In the genomic region with DNA sequence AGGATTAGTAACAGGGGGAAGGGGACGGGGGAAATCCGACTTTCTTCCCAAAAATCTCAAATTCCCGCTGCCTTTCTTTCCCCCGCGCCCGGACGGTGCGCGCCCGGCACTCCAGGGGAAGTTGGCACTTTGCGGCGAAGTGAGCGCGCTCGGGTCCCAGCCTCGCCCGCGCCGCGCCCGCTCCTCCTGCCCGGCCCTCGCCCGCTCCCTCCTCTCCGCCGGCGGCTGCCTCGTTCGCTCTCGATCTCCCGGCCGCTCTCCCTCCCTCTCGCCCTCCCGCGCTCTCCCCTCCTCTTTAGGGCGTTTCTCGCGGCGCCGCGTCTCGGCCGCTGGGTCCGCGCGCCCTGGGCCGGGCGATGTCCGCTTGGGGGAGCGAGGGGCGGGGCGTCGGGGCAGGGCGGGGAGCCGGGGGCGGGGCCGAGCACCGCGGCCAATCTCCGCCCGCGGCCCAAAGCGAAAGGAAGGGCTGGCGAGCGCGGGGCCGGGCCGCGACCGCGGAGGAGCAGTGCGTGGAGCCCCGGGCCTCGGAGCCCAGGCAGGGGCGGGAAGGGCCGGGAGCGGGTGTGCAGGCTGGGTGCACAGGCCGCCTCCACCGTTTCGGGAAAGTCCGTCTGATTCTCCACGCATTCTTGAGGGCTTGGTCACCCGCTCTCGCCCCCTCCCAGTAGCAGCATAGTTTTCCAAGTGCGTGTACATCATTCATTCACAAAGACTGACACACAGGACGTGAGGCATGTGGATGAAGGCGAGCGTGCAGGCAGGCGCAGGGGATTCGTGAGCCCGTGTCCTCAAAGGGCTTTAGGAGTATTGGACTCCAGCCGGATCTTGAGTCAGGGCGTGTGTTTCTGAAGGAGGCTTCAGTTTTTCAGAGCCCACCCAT, we compare ENCODE assay signal across 1 cellular context.
A peak's percentile ranks its signal among the peaks of the same experiment; 100 is the strongest.
TF ChIP-seq lines count a peak whose summit lies in the region.

No MANE protein-coding gene starts in this region.

TF ChIP-seq in K562, 482 proteins besides CTCF, POLR2A, EP300 and RAD21 (continued from another document and continues in another):
- no peak for TF ChIP-seq PBX2 (CRISPR knock-in tag; IDR thresholded peaks at IDR 0.05; ENCODE audit: low read depth)
- TF ChIP-seq PBX2 (tag; conservative IDR thresholded peaks at IDR 0.05; ENCODE audit: low read depth): no peak
- TF ChIP-seq, protein P1, sequence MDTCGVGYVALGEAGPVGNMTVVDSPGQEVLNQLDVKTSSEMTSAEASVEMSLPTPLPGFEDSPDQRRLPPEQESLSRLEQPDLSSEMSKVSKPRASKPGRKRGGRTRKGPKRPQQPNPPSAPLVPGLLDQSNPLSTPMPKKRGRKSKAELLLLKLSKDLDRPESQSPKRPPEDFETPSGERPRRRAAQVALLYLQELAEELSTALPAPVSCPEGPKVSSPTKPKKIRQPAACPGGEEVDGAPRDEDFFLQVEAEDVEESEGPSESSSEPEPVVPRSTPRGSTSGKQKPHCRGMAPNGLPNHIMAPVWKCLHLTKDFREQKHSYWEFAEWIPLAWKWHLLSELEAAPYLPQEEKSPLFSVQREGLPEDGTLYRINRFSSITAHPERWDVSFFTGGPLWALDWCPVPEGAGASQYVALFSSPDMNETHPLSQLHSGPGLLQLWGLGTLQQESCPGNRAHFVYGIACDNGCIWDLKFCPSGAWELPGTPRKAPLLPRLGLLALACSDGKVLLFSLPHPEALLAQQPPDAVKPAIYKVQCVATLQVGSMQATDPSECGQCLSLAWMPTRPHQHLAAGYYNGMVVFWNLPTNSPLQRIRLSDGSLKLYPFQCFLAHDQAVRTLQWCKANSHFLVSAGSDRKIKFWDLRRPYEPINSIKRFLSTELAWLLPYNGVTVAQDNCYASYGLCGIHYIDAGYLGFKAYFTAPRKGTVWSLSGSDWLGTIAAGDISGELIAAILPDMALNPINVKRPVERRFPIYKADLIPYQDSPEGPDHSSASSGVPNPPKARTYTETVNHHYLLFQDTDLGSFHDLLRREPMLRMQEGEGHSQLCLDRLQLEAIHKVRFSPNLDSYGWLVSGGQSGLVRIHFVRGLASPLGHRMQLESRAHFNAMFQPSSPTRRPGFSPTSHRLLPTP (IDR thresholded peaks at IDR 0.05; ENCODE audit: borderline replicate concordance, extremely low read depth, insufficient read length): no peak
- no peak for TF ChIP-seq SP2 (IDR thresholded peaks at IDR 0.05; ENCODE audit: extremely low read depth, low read depth, low read length, poor library complexity, severe bottlenecking)
- TF ChIP-seq ZNF57 (CRISPR knock-in tag; IDR thresholded peaks at IDR 0.05): no peak
- TF ChIP-seq ZNF384 (IDR thresholded peaks at IDR 0.05; ENCODE audit: low read depth, low read length): no peak
- no peak for TF ChIP-seq ZNF12 (CRISPR knock-in tag; IDR thresholded peaks at IDR 0.05)
- no peak for TF ChIP-seq ZEB2 (IDR thresholded peaks at IDR 0.05)
- no peak for TF ChIP-seq PRPF4 (IDR thresholded peaks at IDR 0.05; ENCODE audit: insufficient read depth, low read depth, low read length, poor library complexity, severe bottlenecking)
- no peak for TF ChIP-seq PHTF2 (CRISPR knock-in tag; IDR thresholded peaks at IDR 0.05)
- TF ChIP-seq XRCC3 (IDR thresholded peaks at IDR 0.05): no peak
- TF ChIP-seq JUND (IDR thresholded peaks at IDR 0.05; ENCODE audit: borderline replicate concordance, low read depth, low read length): no peak
- no peak for TF ChIP-seq JUND (tag; IDR thresholded peaks at IDR 0.05; ENCODE audit: borderline replicate concordance, low read depth, low read length)
- no peak for TF ChIP-seq ZNF77 (CRISPR knock-in tag; IDR thresholded peaks at IDR 0.05)
- no peak for TF ChIP-seq C11orf30 (IDR thresholded peaks at IDR 0.05; ENCODE audit: low read depth)
- TF ChIP-seq SIN3B (IDR thresholded peaks at IDR 0.05; ENCODE audit: low read depth): no peak
- TF ChIP-seq ZNF143 (CRISPR knock-in tag; IDR thresholded peaks at IDR 0.05): no peak
- TF ChIP-seq RFX1 (IDR thresholded peaks at IDR 0.05): no peak
- no peak for TF ChIP-seq STAT5B (CRISPR knock-in tag; IDR thresholded peaks at IDR 0.05)
- TF ChIP-seq PHB (CRISPR knock-in tag; IDR thresholded peaks at IDR 0.05): no peak
- TF ChIP-seq SIN3A (IDR thresholded peaks at IDR 0.05; ENCODE audit: borderline replicate concordance in 2 of 2, control insufficient read depth in 1 of 2, low read depth in 2 of 2, low read length in 2 of 2): no peak
- no peak for TF ChIP-seq KDM1A (IDR thresholded peaks at IDR 0.05)
- TF ChIP-seq RBM39 (optimal IDR thresholded peaks at IDR 0.05; ENCODE audit: low read depth, low read length): no peak
- TF ChIP-seq REST (CRISPR knock-in tag; IDR thresholded peaks at IDR 0.05; ENCODE audit: low read depth): no peak
- no peak for TF ChIP-seq FOXJ3 (CRISPR knock-in tag; IDR thresholded peaks at IDR 0.05)
- TF ChIP-seq SNAPC5 (CRISPR knock-in tag; IDR thresholded peaks at IDR 0.05): no peak
- no peak for TF ChIP-seq POLR2AphosphoS5 (IDR thresholded peaks at IDR 0.05; ENCODE audit: control insufficient read depth, insufficient read depth, low read depth, low read length)
- no peak for TF ChIP-seq RBM25 (IDR thresholded peaks at IDR 0.05; ENCODE audit: low read depth, low read length, severe bottlenecking)
- TF ChIP-seq AFF1 (IDR thresholded peaks at IDR 0.05; ENCODE audit: low read depth in 1 of 2, partially characterized antibody in 2 of 2): no peak
- TF ChIP-seq, protein P2, sequence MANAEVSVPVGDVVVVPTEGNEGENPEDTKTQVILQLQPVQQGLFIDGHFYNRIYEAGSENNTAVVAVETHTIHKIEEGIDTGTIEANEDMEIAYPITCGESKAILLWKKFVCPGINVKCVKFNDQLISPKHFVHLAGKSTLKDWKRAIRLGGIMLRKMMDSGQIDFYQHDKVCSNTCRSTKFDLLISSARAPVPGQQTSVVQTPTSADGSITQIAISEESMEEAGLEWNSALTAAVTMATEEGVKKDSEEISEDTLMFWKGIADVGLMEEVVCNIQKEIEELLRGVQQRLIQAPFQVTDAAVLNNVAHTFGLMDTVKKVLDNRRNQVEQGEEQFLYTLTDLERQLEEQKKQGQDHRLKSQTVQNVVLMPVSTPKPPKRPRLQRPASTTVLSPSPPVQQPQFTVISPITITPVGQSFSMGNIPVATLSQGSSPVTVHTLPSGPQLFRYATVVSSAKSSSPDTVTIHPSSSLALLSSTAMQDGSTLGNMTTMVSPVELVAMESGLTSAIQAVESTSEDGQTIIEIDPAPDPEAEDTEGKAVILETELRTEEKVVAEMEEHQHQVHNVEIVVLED (CRISPR knock-in tag; IDR thresholded peaks at IDR 0.05): 0 out of 2 replicates have a peak, but pooled peaks have one; percentile 33
- no peak for TF ChIP-seq TAF7 (tag; IDR thresholded peaks at IDR 0.05)
- no peak for TF ChIP-seq ZBTB43 (CRISPR knock-in tag; IDR thresholded peaks at IDR 0.05)
- no peak for TF ChIP-seq ATF1 (CRISPR knock-in tag; IDR thresholded peaks at IDR 0.05)
- no peak for TF ChIP-seq ATF1 (tag; IDR thresholded peaks at IDR 0.05)
- no peak for TF ChIP-seq HBP1 (CRISPR knock-in tag; IDR thresholded peaks at IDR 0.05)
- peak in 1 of 2 experiments; percentile 7; a peak in 2 of 4 replicates for TF ChIP-seq NRF1 (conservative IDR thresholded peaks at IDR 0.05 in 1 of 2, IDR thresholded peaks at IDR 0.05 in 1 of 2)
- TF ChIP-seq MTA2 (IDR thresholded peaks at IDR 0.05; ENCODE audit: low read depth): no peak
- TF ChIP-seq RBBP5 (IDR thresholded peaks at IDR 0.05; ENCODE audit: borderline replicate concordance, insufficient read depth, low read length, poor library complexity, severe bottlenecking): no peak
- TF ChIP-seq PKNOX1 (IDR thresholded peaks at IDR 0.05): peak; percentile 64
- TF ChIP-seq NBN (IDR thresholded peaks at IDR 0.05; ENCODE audit: low read depth): no peak
